Comparison of ENCODE assay signal across 17 cellular contexts in genomic region chr5:93407470-93407869, GRCh38.
"Had no signal": no experiment of that assay in that cellular context is flagged by ENCODE, and none has a peak within 500 bp of the region (broad histone marks: within the 10 kb centered on the region; RNA-seq: fewer than 3 reads in every experiment).

No MANE protein-coding gene starts in this region.

- H3K4me3 ChIP-seq: body of pancreas had no signal

- ATAC-seq: body of pancreas, foreskin keratinocyte, left lobe of liver had no signal

- H3K9me3 Mint-ChIP-seq: activated CD4-positive, alpha-beta memory T cell treated with anti-CD3 and anti-CD28 coated beads, Interleukin-2, amount 10 ng/mL, durations not matched to agents 7 days and 5 days; activated naive CD4-positive, alpha-beta T cell treated with anti-CD3 and anti-CD28 coated beads for 36 hours; activated T-helper 2 cell treated with anti-CD3 and anti-CD28 coated beads, Interferon-gamma antibody, Interleukin-2, Interleukin-4, amounts not matched to agents 10 μg/mL and 5 μg/mL and 100 μg/mL, durations not matched to agents 14 hours and 24 hours and 36 hours had no signal

- H3K27ac ChIP-seq: body of pancreas, epithelial cell of prostate, foreskin keratinocyte had no signal

- H3K4me1 Mint-ChIP-seq: activated CD4-positive, alpha-beta memory T cell treated with anti-CD3 and anti-CD28 coated beads, Interleukin-2, amount 10 ng/mL, durations not matched to agents 7 days and 5 days had no signal

- H3K4me3 Mint-ChIP-seq: activated CD4-positive, alpha-beta memory T cell treated with anti-CD3 and anti-CD28 coated beads, Interleukin-2, amount 10 ng/mL, durations not matched to agents 7 days and 5 days; activated naive CD4-positive, alpha-beta T cell treated with anti-CD3 and anti-CD28 coated beads for 36 hours had no signal

- H3K27ac Mint-ChIP-seq: activated CD4-positive, alpha-beta memory T cell treated with anti-CD3 and anti-CD28 coated beads, Interleukin-2, amount 10 ng/mL, durations not matched to agents 7 days and 5 days; activated naive CD4-positive, alpha-beta T cell treated with anti-CD3 and anti-CD28 coated beads for 36 hours; activated T-helper 2 cell treated with anti-CD3 and anti-CD28 coated beads, Interferon-gamma antibody, Interleukin-2, Interleukin-4, amounts not matched to agents 10 μg/mL and 5 μg/mL and 100 μg/mL, durations not matched to agents 14 hours and 24 hours and 36 hours had no signal

- H3K9me3 ChIP-seq: body of pancreas had no signal

- H3K27me3 ChIP-seq: body of pancreas had no signal

- DNase-seq: activated CD4-positive, alpha-beta memory T cell treated with anti-CD3 and anti-CD28 coated beads, Interleukin-2, amount 10 ng/mL, durations not matched to agents 7 days and 5 days; activated CD4-positive, alpha-beta T cell treated with anti-CD3 and anti-CD28 coated beads for 48 hours; activated naive CD4-positive, alpha-beta T cell treated with anti-CD3 and anti-CD28 coated beads for 36 hours; activated T-cell treated with anti-CD3 and anti-CD28 coated beads, Interleukin-2, amount 50 U/mL, for 1 hour; body of pancreas; caudate nucleus; foreskin keratinocyte; hippocampal formation; nucleus accumbens; posterior cingulate gyrus; stimulated activated CD4-positive, alpha-beta T cell treated with anti-CD3 and anti-CD28 coated beads, Interleukin-12 subunit alpha, Interleukin-12 subunit beta, amount 100 ng/mL, for 4 hours; stimulated activated CD4-positive, alpha-beta T cell treated with anti-CD3 and anti-CD28 coated beads, Interleukin-1b, Interleukin-23, amount 100 ng/mL, for 48 hours; stimulated activated CD8-positive, alpha-beta memory T cell treated with anti-CD3 and anti-CD28 coated beads, Interleukin-4, amount 100 ng/mL, for 48 hours; stimulated activated naive CD4-positive, alpha-beta T cell had no signal
